Comparison of ENCODE assay signal across 1 cellular context in genomic region chr11:118152020-118152551, GRCh38.
TF ChIP-seq lines count a peak whose summit lies in the region.

No MANE protein-coding gene starts in this region.

TF ChIP-seq in H1, 55 proteins besides CTCF, POLR2A, EP300 and RAD21 (continued from another document):
- peak; percentile 48 for TF ChIP-seq SAP30 (IDR thresholded peaks at IDR 0.05; ENCODE audit: insufficient read depth, insufficient replicate concordance, low read length)
- 0 out of 4 replicates have a peak, but pooled peaks of 1 of the 2 experiments have one; percentile 47 for TF ChIP-seq SIN3A (conservative IDR thresholded peaks at IDR 0.05 in 1 of 2, IDR thresholded peaks at IDR 0.05 in 1 of 2; ENCODE audit: low read depth in 1 of 2, low read length in 2 of 2)
- no peak for TF ChIP-seq RNF2 (IDR thresholded peaks at IDR 0.05; ENCODE audit: borderline replicate concordance, low read depth, low read length, missing control alignments, poor library complexity, severe bottlenecking)
- TF ChIP-seq ATF2 (IDR thresholded peaks at IDR 0.05; ENCODE audit: low read length), result no peak
- TF ChIP-seq GABPA (IDR thresholded peaks at IDR 0.05; ENCODE audit: borderline replicate concordance, insufficient read depth, low read length), result no peak
TF ChIP-seq in H1: peak in this region for 4.
